ENCODE assay signal across 28 cellular contexts in the genomic region with DNA sequence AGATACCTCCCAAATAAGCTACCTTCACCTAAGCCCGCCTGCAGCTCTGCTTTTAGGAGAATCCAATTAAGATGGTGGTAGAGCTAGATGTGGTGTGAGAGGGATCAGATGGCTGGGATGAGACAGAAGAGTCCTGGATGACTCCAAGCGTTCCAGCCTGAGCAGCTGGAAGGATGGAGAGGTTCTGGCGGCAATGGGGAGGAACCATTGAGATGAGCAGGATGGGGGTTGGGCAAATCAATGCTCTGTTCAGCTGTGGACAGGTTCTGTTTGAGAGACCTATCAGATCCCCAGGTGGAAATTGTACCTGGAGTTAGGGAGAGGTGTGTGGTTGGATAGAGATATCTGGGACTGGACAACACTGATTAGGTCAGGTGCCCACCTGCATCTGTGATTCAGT. TPM values are rescaled to one million over a fixed set of nuclear protein-coding genes. Genes with fewer than 3 reads are reported as not detected.
"Had no signal": no experiment of that assay in that cellular context is flagged by ENCODE, and none has a peak within 500 bp of the region (broad histone marks: within the 10 kb centered on the region; RNA-seq: fewer than 3 reads in every experiment).

No MANE protein-coding gene starts in this region.

- H3K4me1 Mint-ChIP-seq: immature natural killer cell; nephron progenitor cell; stimulated activated naive CD8-positive, alpha-beta T cell treated with anti-CD3 and anti-CD28 coated beads, Interleukin-15, amount 100 ng/mL, for 72 hours had no signal

- H3K27ac ChIP-seq: colonic mucosa, esophagus squamous epithelium, lower lobe of right lung, ovary, right atrium auricular region, testis, tibial artery had no signal

- H3K9me3 ChIP-seq: colonic mucosa, esophagus squamous epithelium, lower lobe of right lung, ovary, right atrium auricular region, testis, tibial artery had no signal

- H3K9me3 Mint-ChIP-seq: effector memory CD8-positive, alpha-beta T cell; naive thymus-derived CD8-positive, alpha-beta T cell; stimulated activated naive CD8-positive, alpha-beta T cell treated with anti-CD3 and anti-CD28 coated beads, Interleukin-15, amount 100 ng/mL, for 72 hours had no signal

- DNase-seq: colonic mucosa; dermis blood vessel endothelial cell; effector memory CD8-positive, alpha-beta T cell; erythroblast; esophagus squamous epithelium; foreskin melanocyte; immature natural killer cell; islet precursor cell; kidney glomerular epithelial cell; left ventricle myocardium superior; lower lobe of right lung; naive thymus-derived CD8-positive, alpha-beta T cell; nephron progenitor cell; occipital lobe; ovary; stimulated activated CD4-positive, alpha-beta T cell treated with anti-CD3 and anti-CD28 coated beads, Interleukin-12 subunit alpha, Interleukin-12 subunit beta, amount 100 ng/mL, for 4 hours; stimulated activated CD4-positive, alpha-beta T cell treated with anti-CD3 and anti-CD28 coated beads, Interleukin-1b, Interleukin-23, amount 100 ng/mL, for 48 hours; stimulated activated CD4-positive, alpha-beta T cell treated with anti-CD3 and anti-CD28 coated beads, Interleukin-4, amount 100 ng/mL, for 1 hour; stimulated activated CD8-positive, alpha-beta memory T cell treated with anti-CD3 and anti-CD28 coated beads, Interleukin-4, amount 100 ng/mL, for 48 hours; stimulated activated naive CD4-positive, alpha-beta T cell; stimulated activated naive CD8-positive, alpha-beta T cell treated with anti-CD3 and anti-CD28 coated beads, Interleukin-15, amount 100 ng/mL, for 72 hours; testis had no signal

- H3K27me3 ChIP-seq: colonic mucosa, ovary, right atrium auricular region, testis had no signal

- ATAC-seq: effector memory CD8-positive, alpha-beta T cell; left ventricle myocardium superior; lower lobe of right lung; naive thymus-derived CD8-positive, alpha-beta T cell; stimulated activated naive CD8-positive, alpha-beta T cell treated with anti-CD3 and anti-CD28 coated beads, Interleukin-15, amount 100 ng/mL, for 72 hours had no signal

- H3K4me1 ChIP-seq: colonic mucosa, esophagus squamous epithelium, lower lobe of right lung, right atrium auricular region, testis, tibial artery had no signal

- H3K4me2 ChIP-seq: smooth muscle cell had no signal

- H3K36me3 ChIP-seq: colonic mucosa, esophagus squamous epithelium, lower lobe of right lung, ovary, right atrium auricular region, tibial artery had no signal

- H3K4me3 ChIP-seq: colonic mucosa, esophagus squamous epithelium, lower lobe of right lung, ovary, right atrium auricular region, smooth muscle cell, testis, tibial artery had no signal

- H3K4me3 Mint-ChIP-seq: effector memory CD8-positive, alpha-beta T cell; immature natural killer cell; naive thymus-derived CD8-positive, alpha-beta T cell; nephron progenitor cell; stimulated activated naive CD8-positive, alpha-beta T cell treated with anti-CD3 and anti-CD28 coated beads, Interleukin-15, amount 100 ng/mL, for 72 hours; type B pancreatic cell had no signal

- H3K36me3 Mint-ChIP-seq: immature natural killer cell; naive thymus-derived CD8-positive, alpha-beta T cell; type B pancreatic cell had no signal

RNA-seq across cellular contexts. Expression of gene PHACTR3, which starts 23.0 kb away (rescaled TPM):
- total RNA-seq: myocyte; naive thymus-derived CD8-positive, alpha-beta T cell; sciatic nerve had no signal
- polyA plus RNA-seq: immature natural killer cell; naive thymus-derived CD8-positive, alpha-beta T cell had no signal
